In the genomic region with DNA sequence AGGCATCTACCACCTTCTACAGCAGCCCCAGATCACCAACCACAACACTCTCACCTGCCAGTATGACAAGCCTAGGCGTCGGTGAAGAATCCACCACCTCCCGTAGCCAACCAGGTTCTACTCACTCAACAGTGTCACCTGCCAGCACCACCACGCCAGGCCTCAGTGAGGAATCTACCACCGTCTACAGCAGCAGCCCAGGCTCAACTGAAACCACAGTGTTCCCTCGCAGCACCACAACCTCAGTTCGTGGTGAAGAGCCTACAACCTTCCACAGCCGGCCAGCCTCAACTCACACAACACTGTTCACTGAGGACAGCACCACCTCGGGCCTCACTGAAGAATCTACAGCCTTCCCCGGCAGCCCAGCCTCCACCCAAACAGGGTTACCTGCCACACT, we compare ENCODE assay signal across 15 cellular contexts. TPM values are rescaled to one million over a fixed set of nuclear protein-coding genes. Genes with fewer than 3 reads are reported as not detected.
"Had no signal": no experiment of that assay in that cellular context is flagged by ENCODE, and none has a peak within 500 bp of the region (broad histone marks: within the 10 kb centered on the region; RNA-seq: fewer than 3 reads in every experiment).

No MANE protein-coding gene starts in this region.

RNA-seq across cellular contexts. Expression of gene MUC17, which starts 21.4 kb away (rescaled TPM):
- total RNA-seq: activated B cell treated with CpG ODN at 0.5 μM for 24 hours; activated CD4-positive, alpha-beta memory T cell treated with anti-CD3 and anti-CD28 coated beads for 36 hours; activated CD4-positive, alpha-beta memory T cell treated with anti-CD3 and anti-CD28 coated beads, Interleukin-2, amount 10 ng/mL, durations not matched to agents 7 days and 5 days; activated CD4-positive, alpha-beta T cell treated with anti-CD3 and anti-CD28 coated beads for 36 hours; activated CD4-positive, alpha-beta T cell treated with anti-CD3 and anti-CD28 coated beads, Interleukin-2, amount 10 ng/mL, durations not matched to agents 24 days and 14 days; activated CD4-positive, alpha-beta T cell treated with anti-CD3 and anti-CD28 coated beads, Interleukin-2, amount 10 ng/mL, durations not matched to agents 7 days and 5 days; activated CD8-positive, alpha-beta memory T cell treated with anti-CD3 and anti-CD28 coated beads for 36 hours; activated CD8-positive, alpha-beta memory T cell treated with anti-CD3 and anti-CD28 coated beads, Interleukin-2, amount 10 ng/mL, durations not matched to agents 7 days and 5 days; activated CD8-positive, alpha-beta T cell treated with anti-CD3 and anti-CD28 coated beads for 36 hours; activated CD8-positive, alpha-beta T cell treated with anti-CD3 and anti-CD28 coated beads, Interleukin-2, amount 10 ng/mL, durations not matched to agents 7 days and 5 days; T-cell; T-helper 1 cell treated with Interleukin-12 subunit alpha and Interleukin-12 subunit beta and Interleukin-4 antibody, amounts not matched to agents 30 ng/mL and 1 ng/mL, for 36 hours; T-helper 17 cell; T-helper 2 cell treated with Interferon-gamma antibody and Interleukin-4, amounts not matched to agents 100 ng/mL and 5 ng/mL, for 36 hours; WTC11 had no signal

RNA-seq across cellular contexts. Expression of gene MUC12, which starts 29.2 kb away (rescaled TPM):
- total RNA-seq: activated B cell treated with CpG ODN at 0.5 μM for 24 hours; activated CD4-positive, alpha-beta T cell treated with anti-CD3 and anti-CD28 coated beads, Interleukin-2, amount 10 ng/mL, durations not matched to agents 7 days and 5 days; activated CD8-positive, alpha-beta T cell treated with anti-CD3 and anti-CD28 coated beads, Interleukin-2, amount 10 ng/mL, durations not matched to agents 7 days and 5 days; T-helper 1 cell treated with Interleukin-12 subunit alpha and Interleukin-12 subunit beta and Interleukin-4 antibody, amounts not matched to agents 30 ng/mL and 1 ng/mL, for 36 hours had no signal

RNA-seq across cellular contexts. Expression of gene MUC3A, which starts 49.2 kb away (rescaled TPM):
- total RNA-seq: activated B cell treated with CpG ODN at 0.5 μM for 24 hours; activated CD4-positive, alpha-beta T cell treated with anti-CD3 and anti-CD28 coated beads for 36 hours; activated CD4-positive, alpha-beta T cell treated with anti-CD3 and anti-CD28 coated beads, Interleukin-2, amount 10 ng/mL, durations not matched to agents 24 days and 14 days; activated CD4-positive, alpha-beta T cell treated with anti-CD3 and anti-CD28 coated beads, Interleukin-2, amount 10 ng/mL, durations not matched to agents 7 days and 5 days; activated CD8-positive, alpha-beta memory T cell treated with anti-CD3 and anti-CD28 coated beads, Interleukin-2, amount 10 ng/mL, durations not matched to agents 7 days and 5 days; activated CD8-positive, alpha-beta T cell treated with anti-CD3 and anti-CD28 coated beads for 36 hours; activated CD8-positive, alpha-beta T cell treated with anti-CD3 and anti-CD28 coated beads, Interleukin-2, amount 10 ng/mL, durations not matched to agents 7 days and 5 days; T-helper 1 cell treated with Interleukin-12 subunit alpha and Interleukin-12 subunit beta and Interleukin-4 antibody, amounts not matched to agents 30 ng/mL and 1 ng/mL, for 36 hours; T-helper 17 cell; T-helper 2 cell treated with Interferon-gamma antibody and Interleukin-4, amounts not matched to agents 100 ng/mL and 5 ng/mL, for 36 hours had no signal
